25 cellular contexts compared by ENCODE assay signal in genomic region chr20:32215147-32215546, GRCh38. TPM values are rescaled to one million over a fixed set of nuclear protein-coding genes. Genes with fewer than 3 reads are reported as not detected.
A peak's percentile ranks its signal among the peaks of the same experiment; 100 is the strongest.
DNase-seq lines count a peak whose midpoint lies in the region; ATAC-seq, FAIRE-seq and TF ChIP-seq lines count a peak whose summit lies in the region.
"Had no signal": no experiment of that assay in that cellular context is flagged by ENCODE, and none has a peak within 500 bp of the region (broad histone marks: within the 10 kb centered on the region; RNA-seq: fewer than 3 reads in every experiment).

No MANE protein-coding gene starts in this region.

- H3K27ac Mint-ChIP-seq in activated T-cell treated with anti-CD3 and anti-CD28 coated beads, Interleukin-2, amount 50 U/mL, for 24 hours = peak overlapping the region; percentile 24
- no peak overlapping the region for H3K27ac Mint-ChIP-seq in nephron progenitor cell
- H3K27ac Mint-ChIP-seq: B cell; CD4-positive, CD25-positive, alpha-beta regulatory T cell; CD8-positive, alpha-beta T cell; GM23338; H9 had no signal

- no peak overlapping the region for H3K4me2 ChIP-seq in HepG2 (ENCODE audit: low read depth, low read length)
- H3K4me2 ChIP-seq: BLaER1, GM23338 had no signal

- no peak overlapping the region for H2AFZ ChIP-seq in HepG2 (ENCODE audit: low read length)
- H2AFZ ChIP-seq: GM23338 had no signal

- H3K79me2 ChIP-seq in HepG2 (ENCODE audit: insufficient read depth, low read length) = no peaks in the 10 kb centered on the region

- TF ChIP-seq EP300 in HepG2 (IDR thresholded peaks at IDR 0.05; ENCODE audit: low read depth in 2 of 2, low read length in 2 of 2) (no peak), HepG2 (CRISPR knock-in tag; IDR thresholded peaks at IDR 0.05; ENCODE audit: borderline replicate concordance) (no peak)

- BruUV-seq in HepG2 (replicated peaks; lab: Mats Ljungman, UMichigan) = no TSS peak

- WGBS in right lobe of liver (ENCODE audit: insufficient coverage, low coverage, low lambda C conversion rate, missing lambda C conversion rate) = 77% methylated on average over 3 of the region's 8 CpGs
- 90% methylated on average over 8 of the region's 8 CpGs for WGBS in HepG2 (ENCODE audit: low lambda C conversion rate)

- no peaks in the 10 kb centered on the region for H3K27me3 Mint-ChIP-seq in activated T-cell treated with anti-CD3 and anti-CD28 coated beads, Interleukin-2, amount 50 U/mL, for 24 hours
- H3K27me3 Mint-ChIP-seq in activated T-cell treated with anti-CD3 and anti-CD28 coated beads, Interleukin-2, amount 50 U/mL, for 4 hours (ENCODE audit: low read depth) = no peaks in the 10 kb centered on the region
- H3K27me3 Mint-ChIP-seq in nephron progenitor cell (ENCODE audit: low read depth, poor library complexity) = no peaks in the 10 kb centered on the region
- H3K27me3 Mint-ChIP-seq: B cell had no signal

- in situ Hi-C loops in HepG2 (cut with HindIII; ENCODE audit: extremely low pct_ligation_motif_present, low pct_unique_long_range_greater_than_20kb) = no loop called here

- CTCF ChIA-PET in HepG2 (lab: Yijun Ruan, JAX; ENCODE audit: low intra/inter-chr PET ratio, low total read pairs) = no interaction called here

- peak overlapping the region in 2 of 3 donors; percentile 69 to 82 for H3K27ac ChIP-seq in right lobe of liver
- no peak overlapping the region for H3K27ac ChIP-seq in HepG2 (ENCODE audit: extremely low read length, insufficient read depth, low read length)
- H3K27ac ChIP-seq in mucosa of rectum (ENCODE audit: low read depth in 2 of 2, low read length in 2 of 2) = peak overlapping the region; percentile 14 to 87
- H3K27ac ChIP-seq: 22Rv1, BLaER1, C4-2B had no signal

- H3K36me3 Mint-ChIP-seq in activated T-cell treated with anti-CD3 and anti-CD28 coated beads, Interleukin-2, amount 50 U/mL, for 24 hours (ENCODE audit: low read depth) = peaks cover 95% of the 10 kb centered on the region
- H3K36me3 Mint-ChIP-seq in activated T-cell treated with anti-CD3 and anti-CD28 coated beads, Interleukin-2, amount 50 U/mL, for 4 hours (ENCODE audit: insufficient read depth) = peaks cover 47% of the 10 kb centered on the region
- H3K36me3 Mint-ChIP-seq in nephron progenitor cell (ENCODE audit: low read depth) = peaks cover 55% of the 10 kb centered on the region

- no peak for ATAC-seq in activated T-cell treated with anti-CD3 and anti-CD28 coated beads, Interleukin-2, amount 50 U/mL, for 4 hours
- ATAC-seq in right lobe of liver = no peak
- no peak for ATAC-seq in HepG2
- ATAC-seq in HG03045 (IDR thresholded peaks at IDR 0.05; ENCODE audit: unreplicated experiment) = no peak
- no peak for ATAC-seq in HG03354 (IDR thresholded peaks at IDR 0.05; ENCODE audit: poor library complexity, severe bottlenecking, unreplicated experiment)
- ATAC-seq: CD8-positive, alpha-beta T cell; GM23338; HCT116 had no signal

- no peaks in the 10 kb centered on the region for H3K9me3 Mint-ChIP-seq in activated T-cell treated with anti-CD3 and anti-CD28 coated beads, Interleukin-2, amount 50 U/mL, for 24 hours
- H3K9me3 Mint-ChIP-seq in activated T-cell treated with anti-CD3 and anti-CD28 coated beads, Interleukin-2, amount 50 U/mL, for 4 hours = no peaks in the 10 kb centered on the region
- no peaks in the 10 kb centered on the region for H3K9me3 Mint-ChIP-seq in nephron progenitor cell
- H3K9me3 Mint-ChIP-seq: CD4-positive, CD25-positive, alpha-beta regulatory T cell; CD8-positive, alpha-beta T cell; GM23338; H9 had no signal

- TF ChIP-seq CTCF in right lobe of liver (IDR thresholded peaks at IDR 0.05) (no peak), HepG2 (CRISPR knock-in tag; IDR thresholded peaks at IDR 0.05) (no peak), nephron progenitor cell (IDR thresholded peaks at IDR 0.05) (no peak)

- H4K20me1 ChIP-seq in HepG2 (ENCODE audit: insufficient read depth, low read length) = no peaks in the 10 kb centered on the region
- H4K20me1 ChIP-seq: BLaER1 had no signal

- FAIRE-seq in HepG2 (lab: Jason Lieb, UNC) = no peak
- FAIRE-seq: A204.1, D721Med, GM12891, GM18507 had no signal

- no peak for TF ChIP-seq RAD21 in HepG2 (CRISPR knock-in tag; IDR thresholded peaks at IDR 0.05)

- intact Hi-C loops in right lobe of liver (cut with DNase I) (no loop called here), HepG2 (cut with micrococcal nuclease; ENCODE audit: unreplicated experiment) (no loop called here)

- DNase-seq in activated T-cell treated with anti-CD3 and anti-CD28 coated beads, Interleukin-2, amount 50 U/mL, for 24 hours = no peak
- DNase-seq in activated T-cell treated with anti-CD3 and anti-CD28 coated beads, Interleukin-2, amount 50 U/mL, for 4 hours = no peak
- DNase-seq in right lobe of liver (no peak), HepG2 (ENCODE audit: low spot score) (no peak), nephron progenitor cell (no peak)
- DNase-seq: CD4-positive, CD25-positive, alpha-beta regulatory T cell; CD8-positive, alpha-beta T cell; DMS 273 treated with DMSO at 0.1 percent for 48 hours; DMS79; EL; GDM1; H9 had no signal

- H3K9ac ChIP-seq in HepG2 (ENCODE audit: insufficient read depth, low read depth, low read length) (no peak overlapping the region), mucosa of rectum (ENCODE audit: low read depth in 1 of 2, low read length in 2 of 2) (no peak overlapping the region)
- H3K9ac ChIP-seq: BLaER1 had no signal

- TF ChIP-seq POLR2A in right lobe of liver (IDR thresholded peaks at IDR 0.05) = no peak
- no peak for TF ChIP-seq POLR2A in HepG2 (IDR thresholded peaks at IDR 0.05; ENCODE audit: insufficient read depth in 1 of 2, low read depth in 2 of 2, low read length in 2 of 2)

- POLR2A ChIA-PET in HepG2 (lab: Yijun Ruan, JAX) = no interaction called here

- peaks cover 0 to 22% (median 6%) of the 10 kb centered on the region in 4 donors for H3K36me3 ChIP-seq in right lobe of liver
- H3K36me3 ChIP-seq in HepG2 (replicated peaks in 1 of 2; ENCODE audit: control insufficient read depth in 1 of 2, insufficient read depth in 2 of 2, low read length in 2 of 2) = peaks cover 42 to 76% of the 10 kb centered on the region in 2 experiments
- H3K36me3 ChIP-seq in mucosa of rectum (ENCODE audit: control insufficient read depth in 2 of 2, insufficient read depth in 2 of 2, low read length in 2 of 2) = peaks cover 19 to 44% of the 10 kb centered on the region in 2 donors

- H3K4me1 Mint-ChIP-seq in activated T-cell treated with anti-CD3 and anti-CD28 coated beads, Interleukin-2, amount 50 U/mL, for 24 hours (ENCODE audit: low read depth) = peaks cover 41% of the 10 kb centered on the region
- H3K4me1 Mint-ChIP-seq in activated T-cell treated with anti-CD3 and anti-CD28 coated beads, Interleukin-2, amount 50 U/mL, for 4 hours (ENCODE audit: low read depth) = peaks cover 18% of the 10 kb centered on the region
- H3K4me1 Mint-ChIP-seq in nephron progenitor cell = peaks cover 7% of the 10 kb centered on the region
- H3K4me1 Mint-ChIP-seq: GM23338, H9 had no signal

- H3K9me3 ChIP-seq in right lobe of liver (no peaks in the 10 kb centered on the region), HepG2 (ENCODE audit: low read length) (no peaks in the 10 kb centered on the region), mucosa of rectum (ENCODE audit: control insufficient read depth in 2 of 2, low read length in 2 of 2) (no peaks in the 10 kb centered on the region)
- H3K9me3 ChIP-seq: BLaER1 had no signal

- H3K4me3 ChIP-seq in right lobe of liver = no peak overlapping the region
- H3K4me3 ChIP-seq in HepG2 (replicated peaks in 1 of 3; ENCODE audit: insufficient read depth in 1 of 3, low read depth in 2 of 3, low read length in 3 of 3) = no peak overlapping the region
- no peak overlapping the region for H3K4me3 ChIP-seq in mucosa of rectum (ENCODE audit: low read length in 2 of 2)
- H3K4me3 ChIP-seq: BLaER1, GM23338 had no signal

- H3K27me3 ChIP-seq in right lobe of liver (no peaks in the 10 kb centered on the region), HepG2 (ENCODE audit: control insufficient read depth in 1 of 2, insufficient read depth in 2 of 2, low read length in 2 of 2) (no peaks in the 10 kb centered on the region), mucosa of rectum (ENCODE audit: control insufficient read depth in 2 of 2, insufficient read depth in 2 of 2, low read length in 2 of 2) (no peaks in the 10 kb centered on the region)
- H3K27me3 ChIP-seq: BLaER1 had no signal

- H3K4me1 ChIP-seq in right lobe of liver (peaks cover 0 to 66% (median 37%) of the 10 kb centered on the region in 4 donors), HepG2 (ENCODE audit: insufficient read depth, low read length) (peaks cover 26% of the 10 kb centered on the region), mucosa of rectum (ENCODE audit: control insufficient read depth in 2 of 2, insufficient read depth in 2 of 2, low read length in 2 of 2) (peaks cover 18 to 37% of the 10 kb centered on the region in 2 donors)
- H3K4me1 ChIP-seq: BLaER1 had no signal

- no peak overlapping the region for H3K4me3 Mint-ChIP-seq in activated T-cell treated with anti-CD3 and anti-CD28 coated beads, Interleukin-2, amount 50 U/mL, for 24 hours
- no peak overlapping the region for H3K4me3 Mint-ChIP-seq in activated T-cell treated with anti-CD3 and anti-CD28 coated beads, Interleukin-2, amount 50 U/mL, for 4 hours
- H3K4me3 Mint-ChIP-seq in nephron progenitor cell = no peak overlapping the region
- H3K4me3 Mint-ChIP-seq: B cell; CD4-positive, CD25-positive, alpha-beta regulatory T cell; CD8-positive, alpha-beta T cell; GM23338; H9 had no signal

RNA-seq across cellular contexts. Expression of gene POFUT1, which starts 7.5 kb away (rescaled TPM):
- 100 to 1,000 TPM in 1 of 3 donors, 10 to 100 TPM in 2; 85.6 to 113 (median 95.7) TPM for total RNA-seq in activated T-cell treated with anti-CD3 and anti-CD28 coated beads, Interleukin-2, amount 50 U/mL, for 4 hours
- total RNA-seq in right lobe of liver (10 to 100 TPM; 24.2 to 40.2 (median 28.7) TPM), HepG2 (2016; rRNA removed; fragmentation: Illumina TruSeq; extraction: Trizol) (30.2 and 58.3 TPM in 2 replicates)
- 4.8 and 5.3 TPM in 2 replicates for total RNA-seq in HepG2 (2016; cell fraction: cytosol; rRNA removed; fragmentation: Illumina TruSeq; extraction: Trizol; ENCODE audit: low read depth)
- 27.5 and 55.8 TPM in 2 replicates for total RNA-seq in HepG2 (2016; cell fraction: insoluble cytoplasmic fraction; rRNA removed; fragmentation: Illumina TruSeq; extraction: Trizol)
- total RNA-seq in HepG2 (2016; cell fraction: membrane; rRNA removed; fragmentation: Illumina TruSeq; extraction: Trizol) = 17.7 and 18.8 TPM in 2 replicates
- 47.8 and 56.4 TPM in 2 replicates for total RNA-seq in HepG2 (2016; cell fraction: nucleus; rRNA removed; fragmentation: Illumina TruSeq; extraction: Trizol)
- 35.5 and 41.6 TPM in 2 replicates for polyA plus RNA-seq in HepG2 (2011; rRNA removed)
- 39.5 and 45.0 TPM in 2 replicates for polyA plus RNA-seq in HepG2 (2011; cell fraction: cytosol; rRNA removed)
- polyA plus RNA-seq in HepG2 (2011; cell fraction: nucleus; rRNA removed) = 25.7 and 30.2 TPM in 2 replicates
- polyA plus RNA-seq in HepG2 (2012) = 37.6 and 40.5 TPM in 2 replicates
- polyA plus RNA-seq in HepG2 (2016; cell fraction: cytosol; fragmentation: Illumina TruSeq; extraction: Trizol; ENCODE audit: low read depth) = 3.9 and 4.5 TPM in 2 replicates
- polyA plus RNA-seq in HepG2 (2016; cell fraction: insoluble cytoplasmic fraction; fragmentation: Illumina TruSeq; extraction: Trizol; ENCODE audit: low read depth) = 22.5 and 25.1 TPM in 2 replicates
- 8.5 and 10.3 TPM in 2 replicates for polyA plus RNA-seq in HepG2 (2016; cell fraction: membrane; fragmentation: Illumina TruSeq; extraction: Trizol; ENCODE audit: low read depth)
- polyA plus RNA-seq in HepG2 (2016; cell fraction: nucleus; fragmentation: Illumina TruSeq; extraction: Trizol; ENCODE audit: insufficient read depth, low read depth) = 55.8 and 62.0 TPM in 2 replicates
- 44.0 and 61.9 TPM in 2 replicates for polyA minus RNA-seq in HepG2 (2011; rRNA and poly(A)+ RNA removed; ENCODE audit: low replicate concordance)
- polyA minus RNA-seq in HepG2 (2011; cell fraction: cytosol; rRNA and poly(A)+ RNA removed) = 31.7 and 41.7 TPM in 2 replicates
- polyA minus RNA-seq in HepG2 (2011; cell fraction: nucleus; rRNA and poly(A)+ RNA removed) = 33.5 and 39.0 TPM in 2 replicates

RNA-seq across cellular contexts. Expression of gene PLAGL2, which starts 7.6 kb away (rescaled TPM):
- 100 to 1,000 TPM; 140 to 173 (median 151) TPM for total RNA-seq in activated T-cell treated with anti-CD3 and anti-CD28 coated beads, Interleukin-2, amount 50 U/mL, for 4 hours
- 1 to 10 TPM; 1.5 to 3.1 (median 2.4) TPM for total RNA-seq in right lobe of liver
- total RNA-seq in HepG2 (2016; rRNA removed; fragmentation: Illumina TruSeq; extraction: Trizol) = 15.3 and 26.5 TPM in 2 replicates
- total RNA-seq in HepG2 (2016; cell fraction: cytosol; rRNA removed; fragmentation: Illumina TruSeq; extraction: Trizol; ENCODE audit: low read depth) = 4.9 and 5.7 TPM in 2 replicates
- total RNA-seq in HepG2 (2016; cell fraction: insoluble cytoplasmic fraction; rRNA removed; fragmentation: Illumina TruSeq; extraction: Trizol) = 13.7 and 22.8 TPM in 2 replicates
- 25.1 and 26.3 TPM in 2 replicates for total RNA-seq in HepG2 (2016; cell fraction: membrane; rRNA removed; fragmentation: Illumina TruSeq; extraction: Trizol)
- total RNA-seq in HepG2 (2016; cell fraction: nucleus; rRNA removed; fragmentation: Illumina TruSeq; extraction: Trizol) = 16.1 and 18.8 TPM in 2 replicates
- polyA plus RNA-seq in HepG2 (2011; rRNA removed) = 14.9 and 15.2 TPM in 2 replicates
- 12.9 and 15.9 TPM in 2 replicates for polyA plus RNA-seq in HepG2 (2011; cell fraction: cytosol; rRNA removed)
- polyA plus RNA-seq in HepG2 (2011; cell fraction: nucleus; rRNA removed) = 15.6 and 19.1 TPM in 2 replicates
- polyA plus RNA-seq in HepG2 (2012) = 25.4 and 26.2 TPM in 2 replicates
- 4.5 and 4.7 TPM in 2 replicates for polyA plus RNA-seq in HepG2 (2016; cell fraction: cytosol; fragmentation: Illumina TruSeq; extraction: Trizol; ENCODE audit: low read depth)
- polyA plus RNA-seq in HepG2 (2016; cell fraction: insoluble cytoplasmic fraction; fragmentation: Illumina TruSeq; extraction: Trizol; ENCODE audit: low read depth) = 43.2 and 55.3 TPM in 2 replicates
- polyA plus RNA-seq in HepG2 (2016; cell fraction: membrane; fragmentation: Illumina TruSeq; extraction: Trizol; ENCODE audit: low read depth) = 27.0 and 27.7 TPM in 2 replicates
- 36.1 and 36.3 TPM in 2 replicates for polyA plus RNA-seq in HepG2 (2016; cell fraction: nucleus; fragmentation: Illumina TruSeq; extraction: Trizol; ENCODE audit: insufficient read depth, low read depth)
- polyA minus RNA-seq in HepG2 (2011; rRNA and poly(A)+ RNA removed; ENCODE audit: low replicate concordance) = 18.8 and 36.8 TPM in 2 replicates
- 17.8 and 22.1 TPM in 2 replicates for polyA minus RNA-seq in HepG2 (2011; cell fraction: cytosol; rRNA and poly(A)+ RNA removed)
- 19.2 and 20.9 TPM in 2 replicates for polyA minus RNA-seq in HepG2 (2011; cell fraction: nucleus; rRNA and poly(A)+ RNA removed)
